ENCODE assay signal across 1 cellular context in the genomic region with DNA sequence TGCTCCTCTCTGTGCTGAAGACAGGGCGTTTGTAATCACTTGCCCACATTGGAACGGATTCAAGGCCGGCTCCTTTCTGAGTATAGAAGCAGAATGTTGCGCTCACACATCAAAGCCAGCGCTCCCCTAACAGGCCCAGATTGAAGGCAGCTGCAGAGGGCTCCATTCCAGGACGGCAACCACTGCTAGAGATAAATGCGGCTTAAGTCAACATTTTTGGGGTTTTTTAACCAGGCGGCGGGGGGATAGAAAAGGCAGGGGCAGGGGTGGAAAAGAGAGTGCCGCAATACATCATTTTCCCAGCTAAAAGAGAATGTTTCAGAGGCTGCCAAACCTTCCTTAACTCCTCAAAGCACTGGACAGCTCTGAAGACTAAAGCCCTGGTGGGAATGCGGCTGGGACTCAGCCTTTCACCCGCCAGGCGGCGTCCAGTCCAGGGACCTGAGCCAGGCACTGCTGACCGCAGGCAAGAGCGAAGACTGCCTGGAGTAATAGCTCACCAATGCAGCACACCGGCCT.
TF ChIP-seq lines count a peak whose summit lies in the region.

No MANE protein-coding gene starts in this region.

TF ChIP-seq in GM23338, 12 proteins besides CTCF, POLR2A, EP300 and RAD21 (continued from another document):
- TF ChIP-seq, protein P1, sequence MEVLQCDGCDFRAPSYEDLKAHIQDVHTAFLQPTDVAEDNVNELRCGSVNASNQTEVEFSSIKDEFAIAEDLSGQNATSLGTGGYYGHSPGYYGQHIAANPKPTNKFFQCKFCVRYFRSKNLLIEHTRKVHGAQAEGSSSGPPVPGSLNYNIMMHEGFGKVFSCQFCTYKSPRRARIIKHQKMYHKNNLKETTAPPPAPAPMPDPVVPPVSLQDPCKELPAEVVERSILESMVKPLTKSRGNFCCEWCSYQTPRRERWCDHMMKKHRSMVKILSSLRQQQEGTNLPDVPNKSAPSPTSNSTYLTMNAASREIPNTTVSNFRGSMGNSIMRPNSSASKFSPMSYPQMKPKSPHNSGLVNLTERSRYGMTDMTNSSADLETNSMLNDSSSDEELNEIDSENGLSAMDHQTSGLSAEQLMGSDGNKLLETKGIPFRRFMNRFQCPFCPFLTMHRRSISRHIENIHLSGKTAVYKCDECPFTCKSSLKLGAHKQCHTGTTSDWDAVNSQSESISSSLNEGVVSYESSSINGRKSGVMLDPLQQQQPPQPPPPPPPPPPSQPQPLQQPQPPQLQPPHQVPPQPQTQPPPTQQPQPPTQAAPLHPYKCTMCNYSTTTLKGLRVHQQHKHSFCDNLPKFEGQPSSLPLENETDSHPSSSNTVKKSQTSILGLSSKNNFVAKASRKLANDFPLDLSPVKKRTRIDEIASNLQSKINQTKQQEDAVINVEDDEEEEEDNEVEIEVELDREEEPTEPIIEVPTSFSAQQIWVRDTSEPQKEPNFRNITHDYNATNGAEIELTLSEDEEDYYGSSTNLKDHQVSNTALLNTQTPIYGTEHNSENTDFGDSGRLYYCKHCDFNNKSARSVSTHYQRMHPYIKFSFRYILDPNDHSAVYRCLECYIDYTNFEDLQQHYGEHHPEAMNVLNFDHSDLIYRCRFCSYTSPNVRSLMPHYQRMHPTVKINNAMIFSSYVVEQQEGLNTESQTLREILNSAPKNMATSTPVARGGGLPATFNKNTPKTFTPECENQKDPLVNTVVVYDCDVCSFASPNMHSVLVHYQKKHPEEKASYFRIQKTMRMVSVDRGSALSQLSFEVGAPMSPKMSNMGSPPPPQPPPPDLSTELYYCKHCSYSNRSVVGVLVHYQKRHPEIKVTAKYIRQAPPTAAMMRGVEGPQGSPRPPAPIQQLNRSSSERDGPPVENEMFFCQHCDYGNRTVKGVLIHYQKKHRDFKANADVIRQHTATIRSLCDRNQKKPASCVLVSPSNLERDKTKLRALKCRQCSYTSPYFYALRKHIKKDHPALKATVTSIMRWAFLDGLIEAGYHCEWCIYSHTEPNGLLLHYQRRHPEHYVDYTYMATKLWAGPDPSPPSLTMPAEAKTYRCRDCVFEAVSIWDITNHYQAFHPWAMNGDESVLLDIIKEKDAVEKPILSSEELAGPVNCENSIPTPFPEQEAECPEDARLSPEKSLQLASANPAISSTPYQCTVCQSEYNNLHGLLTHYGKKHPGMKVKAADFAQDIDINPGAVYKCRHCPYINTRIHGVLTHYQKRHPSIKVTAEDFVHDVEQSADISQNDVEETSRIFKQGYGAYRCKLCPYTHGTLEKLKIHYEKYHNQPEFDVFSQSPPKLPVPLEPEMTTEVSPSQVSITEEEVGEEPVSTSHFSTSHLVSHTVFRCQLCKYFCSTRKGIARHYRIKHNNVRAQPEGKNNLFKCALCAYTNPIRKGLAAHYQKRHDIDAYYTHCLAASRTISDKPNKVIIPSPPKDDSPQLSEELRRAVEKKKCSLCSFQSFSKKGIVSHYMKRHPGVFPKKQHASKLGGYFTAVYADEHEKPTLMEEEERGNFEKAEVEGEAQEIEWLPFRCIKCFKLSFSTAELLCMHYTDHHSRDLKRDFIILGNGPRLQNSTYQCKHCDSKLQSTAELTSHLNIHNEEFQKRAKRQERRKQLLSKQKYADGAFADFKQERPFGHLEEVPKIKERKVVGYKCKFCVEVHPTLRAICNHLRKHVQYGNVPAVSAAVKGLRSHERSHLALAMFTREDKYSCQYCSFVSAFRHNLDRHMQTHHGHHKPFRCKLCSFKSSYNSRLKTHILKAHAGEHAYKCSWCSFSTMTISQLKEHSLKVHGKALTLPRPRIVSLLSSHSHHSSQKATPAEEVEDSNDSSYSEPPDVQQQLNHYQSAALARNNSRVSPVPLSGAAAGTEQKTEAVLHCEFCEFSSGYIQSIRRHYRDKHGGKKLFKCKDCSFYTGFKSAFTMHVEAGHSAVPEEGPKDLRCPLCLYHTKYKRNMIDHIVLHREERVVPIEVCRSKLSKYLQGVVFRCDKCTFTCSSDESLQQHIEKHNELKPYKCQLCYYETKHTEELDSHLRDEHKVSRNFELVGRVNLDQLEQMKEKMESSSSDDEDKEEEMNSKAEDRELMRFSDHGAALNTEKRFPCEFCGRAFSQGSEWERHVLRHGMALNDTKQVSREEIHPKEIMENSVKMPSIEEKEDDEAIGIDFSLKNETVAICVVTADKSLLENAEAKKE (CRISPR knock-in tag; IDR thresholded peaks at IDR 0.05), result no peak
TF ChIP-seq in GM23338: peak in this region for 0.
